Comparison of ENCODE assay signal across 24 cellular contexts in genomic region chr7:136064627-136065237, GRCh38.
"Had no signal": no experiment of that assay in that cellular context is flagged by ENCODE, and none has a peak within 500 bp of the region (broad histone marks: within the 10 kb centered on the region; RNA-seq: fewer than 3 reads in every experiment).

No MANE protein-coding gene starts in this region.

- H3K4me1 Mint-ChIP-seq: T-cell had no signal

- DNase-seq: activated CD4-positive, CD25-positive, alpha-beta regulatory T cell treated with anti-CD3 and anti-CD28 coated beads, Interleukin-2, amount 50 U/mL, for 72 hours; activated naive CD4-positive, alpha-beta T cell treated with anti-CD3 and anti-CD28 coated beads, Interleukin-2, amount 50 U/mL, for 16 hours; amniotic stem cell; colonic mucosa; dorsolateral prefrontal cortex; effector memory CD8-positive, alpha-beta T cell; gastrocnemius medialis; hypothalamus; left ventricle myocardium inferior; nephron progenitor cell; nucleus accumbens; sigmoid colon; spleen; stimulated activated CD4-positive, alpha-beta T cell treated with anti-CD3 and anti-CD28 coated beads, Interleukin-4, amount 100 ng/mL, for 1 hour; stimulated activated naive CD4-positive, alpha-beta T cell treated with Interleukin-2 at 50 U/mL for 16 hours; substantia nigra; T-cell; thyroid gland; upper lobe of right lung had no signal

- H3K9me3 ChIP-seq: breast epithelium, colonic mucosa, gastrocnemius medialis, left ventricle myocardium inferior, sigmoid colon, spleen, thyroid gland, upper lobe of right lung had no signal

- H3K27me3 Mint-ChIP-seq: effector memory CD8-positive, alpha-beta T cell; T-cell had no signal

- H3K9me3 Mint-ChIP-seq: effector memory CD8-positive, alpha-beta T cell; T-cell; T-helper 2 cell treated with Interferon-gamma antibody and Interleukin-4, amounts not matched to agents 5 μg/mL and 100 μg/mL, for 36 hours had no signal

- H3K4me1 ChIP-seq: breast epithelium, colonic mucosa, gastrocnemius medialis, left ventricle myocardium inferior, spleen, thyroid gland, upper lobe of right lung had no signal

- H3K4me3 ChIP-seq: breast epithelium, colonic mucosa, dorsolateral prefrontal cortex, gastrocnemius medialis, left ventricle myocardium inferior, sigmoid colon, spleen, thyroid gland, upper lobe of right lung had no signal

- H3K27ac ChIP-seq: breast epithelium, colonic mucosa, dorsolateral prefrontal cortex, gastrocnemius medialis, left ventricle myocardium inferior, sigmoid colon, thyroid gland, upper lobe of right lung, VCaP had no signal

- H3K4me3 Mint-ChIP-seq: effector memory CD8-positive, alpha-beta T cell; nephron progenitor cell; T-cell; T-helper 2 cell treated with Interferon-gamma antibody and Interleukin-4, amounts not matched to agents 5 μg/mL and 100 μg/mL, for 36 hours had no signal

- ATAC-seq: effector memory CD8-positive, alpha-beta T cell; esophagus mucosa; gastrocnemius medialis; SK-N-SH treated with all-trans-retinoic acid at 6 μM for 48 hours; T-cell; upper lobe of right lung had no signal

- H3K36me3 ChIP-seq: breast epithelium, colonic mucosa, gastrocnemius medialis, left ventricle myocardium inferior, sigmoid colon, spleen, thyroid gland, upper lobe of right lung had no signal

- H3K27me3 ChIP-seq: breast epithelium, colonic mucosa, gastrocnemius medialis, sigmoid colon, spleen, thyroid gland, upper lobe of right lung had no signal

- H3K27ac Mint-ChIP-seq: effector memory CD8-positive, alpha-beta T cell; T-cell; T-helper 2 cell treated with Interferon-gamma antibody and Interleukin-4, amounts not matched to agents 5 μg/mL and 100 μg/mL, for 36 hours had no signal
